1 cellular context compared by ENCODE assay signal in genomic region chr5:126851441-126852103, GRCh38.
TF ChIP-seq lines count a peak whose summit lies in the region.

No MANE protein-coding gene starts in this region.

TF ChIP-seq in WTC11, 78 proteins besides CTCF, POLR2A, EP300 and RAD21 (continued from another document):
- no peak for TF ChIP-seq CDX4 (CRISPR knock-in tag; IDR thresholded peaks at IDR 0.05; ENCODE audit: borderline replicate concordance)
- TF ChIP-seq ZNF416 (CRISPR knock-in tag; IDR thresholded peaks at IDR 0.05), result no peak
- TF ChIP-seq JUN (CRISPR knock-in tag; IDR thresholded peaks at IDR 0.05), result no peak
- no peak for TF ChIP-seq IRF1 (CRISPR knock-in tag; IDR thresholded peaks at IDR 0.05)
- TF ChIP-seq SMAD4 (CRISPR knock-in tag; IDR thresholded peaks at IDR 0.05), result no peak
- no peak for TF ChIP-seq AFF4 (CRISPR knock-in tag; IDR thresholded peaks at IDR 0.05; ENCODE audit: borderline replicate concordance)
